23 cellular contexts compared by ENCODE assay signal in the genomic region with DNA sequence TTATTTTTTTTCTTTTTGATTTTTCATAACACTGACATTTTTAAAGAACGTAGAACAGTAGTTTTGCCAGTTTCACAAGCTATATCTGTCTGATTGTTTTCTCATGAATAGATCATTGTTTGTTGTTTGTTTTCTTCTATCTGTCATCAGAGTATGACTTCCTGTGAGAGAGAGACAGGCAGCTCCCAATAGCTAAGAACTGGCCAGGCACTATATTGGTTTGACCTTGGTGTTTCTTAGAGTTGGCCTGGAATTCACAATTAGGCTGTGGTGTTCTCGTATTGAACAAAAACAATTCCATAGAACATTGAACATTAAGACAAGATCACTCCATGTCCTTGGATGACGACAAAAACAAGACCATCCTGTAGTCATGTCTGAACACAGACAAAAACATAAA.
"Had no signal": no experiment of that assay in that cellular context is flagged by ENCODE, and none has a peak within 500 bp of the region (broad histone marks: within the 10 kb centered on the region; RNA-seq: fewer than 3 reads in every experiment).

No MANE protein-coding gene starts in this region.

- H3K4me1 Mint-ChIP-seq: activated B cell treated with CpG ODN at 0.5 μM for 24 hours had no signal

- FAIRE-seq: keratinocyte had no signal

- H3K27ac ChIP-seq: brain microvascular endothelial cell, epithelial cell of prostate, gastroesophageal sphincter, left lung, neutrophil, parathyroid adenoma, skin epidermis had no signal

- H3K27me3 Mint-ChIP-seq: activated B cell treated with CpG ODN at 0.5 μM for 24 hours; activated CD4-positive, alpha-beta T cell treated with anti-CD3 and anti-CD28 coated beads, Interleukin-2, amount 10 ng/mL, durations not matched to agents 24 days and 14 days; activated naive CD8-positive, alpha-beta T cell; T-helper 17 cell had no signal

- H3K36me3 Mint-ChIP-seq: natural killer cell had no signal

- DNase-seq: activated B cell treated with CpG ODN at 0.5 μM for 24 hours; activated CD4-positive, alpha-beta T cell treated with anti-CD3 and anti-CD28 coated beads, Interleukin-2, amount 10 ng/mL, durations not matched to agents 24 days and 14 days; activated CD8-positive, alpha-beta memory T cell treated with anti-CD3 and anti-CD28 coated beads, Interleukin-2, amount 50 U/mL, for 48 hours; activated gamma-delta T cell; activated T-cell treated with anti-CD3 and anti-CD28 coated beads, Interleukin-2, amount 50 U/mL, for 72 hours; brain microvascular endothelial cell; cerebellar nuclear complex; dermis blood vessel endothelial cell; left lung; mammary epithelial cell; natural killer cell; retina; stimulated activated CD4-positive, alpha-beta T cell treated with anti-CD3 and anti-CD28 coated beads, Interleukin-4, amount 100 ng/mL, for 24 hours; stimulated activated naive CD4-positive, alpha-beta T cell; T-helper 17 cell; trophoblast cell had no signal

- H3K9me3 Mint-ChIP-seq: activated B cell treated with CpG ODN at 0.5 μM for 24 hours; activated CD4-positive, alpha-beta T cell treated with anti-CD3 and anti-CD28 coated beads, Interleukin-2, amount 10 ng/mL, durations not matched to agents 24 days and 14 days; activated T-cell treated with anti-CD3 and anti-CD28 coated beads, Interleukin-2, amount 50 U/mL, for 72 hours; natural killer cell had no signal

- ATAC-seq: activated T-cell treated with anti-CD3 and anti-CD28 coated beads, Interleukin-2, amount 50 U/mL, for 72 hours; gastroesophageal sphincter; left lung; natural killer cell; T-helper 17 cell had no signal

- H3K4me3 Mint-ChIP-seq: activated B cell treated with CpG ODN at 0.5 μM for 24 hours; activated CD4-positive, alpha-beta T cell treated with anti-CD3 and anti-CD28 coated beads, Interleukin-2, amount 10 ng/mL, durations not matched to agents 24 days and 14 days; activated naive CD8-positive, alpha-beta T cell; activated T-cell treated with anti-CD3 and anti-CD28 coated beads, Interleukin-2, amount 50 U/mL, for 72 hours; natural killer cell; T-helper 17 cell had no signal

- H3K27ac Mint-ChIP-seq: activated B cell treated with CpG ODN at 0.5 μM for 24 hours; activated CD4-positive, alpha-beta T cell treated with anti-CD3 and anti-CD28 coated beads, Interleukin-2, amount 10 ng/mL, durations not matched to agents 24 days and 14 days; activated naive CD8-positive, alpha-beta T cell; activated T-cell treated with anti-CD3 and anti-CD28 coated beads, Interleukin-2, amount 50 U/mL, for 72 hours; natural killer cell; T-helper 17 cell had no signal
